ENCODE assay signal across 8 cellular contexts in the genomic region with DNA sequence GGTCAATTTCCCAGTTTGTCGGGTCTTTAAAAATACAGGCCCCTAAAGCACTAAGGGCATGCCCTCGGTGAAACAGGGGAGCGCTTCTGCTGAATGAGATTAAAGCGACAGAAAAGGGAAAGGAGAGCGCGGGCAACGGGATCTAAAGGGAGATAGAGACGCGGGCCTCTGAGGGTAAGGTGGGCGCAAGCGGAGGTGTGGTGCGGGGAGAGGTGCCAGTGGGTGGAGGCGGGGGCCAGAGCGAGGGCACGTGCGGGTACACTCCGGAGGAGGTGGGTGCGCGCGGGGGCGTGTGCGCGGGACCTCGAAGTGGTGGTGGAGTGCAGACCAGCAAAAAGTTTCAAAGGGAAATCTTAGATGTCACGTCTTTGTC. TPM values are rescaled to one million over a fixed set of nuclear protein-coding genes. Genes with fewer than 3 reads are reported as not detected.
DNase-seq lines count a peak whose midpoint lies in the region; ATAC-seq, FAIRE-seq and TF ChIP-seq lines count a peak whose summit lies in the region.

No MANE protein-coding gene starts in this region.

- TF ChIP-seq EP300 in suprapubic skin (IDR thresholded peaks at IDR 0.05), result no peak

- intact Hi-C loops in activated B cell treated with CpG ODN at 0.5 μM for 24 hours (cut with micrococcal nuclease), result loop anchor here (1.0 to 10.0 kb wide), 11 partner anchors 21 to 1170 kb away; a partner anchor contains a TSS

- peak overlapping the region; percentile 97 to 99 for H3K4me3 ChIP-seq in duodenal mucosa (ENCODE audit: low read depth in 1 of 2, low read length in 2 of 2)
- H3K4me3 ChIP-seq in mononuclear cell (ENCODE audit: low read length), result peak overlapping the region; percentile 100
- H3K4me3 ChIP-seq in suprapubic skin, result peak overlapping the region; percentile 79

- H3K9me3 Mint-ChIP-seq in activated B cell treated with CpG ODN at 0.5 μM for 24 hours, result no peaks in the 10 kb centered on the region

- H3K9me3 ChIP-seq in duodenal mucosa (ENCODE audit: control insufficient read depth in 1 of 2, low read length in 2 of 2) (no peaks in the 10 kb centered on the region), mononuclear cell (ENCODE audit: low read depth, low read length) (no peaks in the 10 kb centered on the region), suprapubic skin (no peaks in the 10 kb centered on the region)

- CTCF ChIA-PET in activated B cell treated with CpG ODN at 0.5 μM for 24 hours (lab: Charles Lee), result interaction anchor here (0.6 to 1.8 kb wide), 2 partner anchors 326 to 328 kb away, joined by 3 to 6 read pairs; a partner anchor contains a TSS

- H3K27me3 ChIP-seq in duodenal mucosa (ENCODE audit: control insufficient read depth in 1 of 2, insufficient read depth in 2 of 2, low read length in 2 of 2), result no peaks in the 10 kb centered on the region
- H3K27me3 ChIP-seq in mononuclear cell (ENCODE audit: insufficient read depth, low read length), result no peaks in the 10 kb centered on the region
- no peaks in the 10 kb centered on the region for H3K27me3 ChIP-seq in suprapubic skin

- H3K27me3 Mint-ChIP-seq in activated B cell treated with CpG ODN at 0.5 μM for 24 hours, result no peaks in the 10 kb centered on the region

- POLR2A ChIA-PET in activated B cell treated with CpG ODN at 0.5 μM for 24 hours (lab: Charles Lee), result interaction anchor here (1.0 to 2.4 kb wide), 4 partner anchors 43 to 328 kb away, joined by 4 to 34 read pairs (median 14); a partner anchor contains a TSS

- H3K9ac ChIP-seq in duodenal mucosa (ENCODE audit: low read depth in 1 of 2, low read length in 2 of 2), result peak overlapping the region; percentile 77 to 99

- H3K27ac Mint-ChIP-seq in activated B cell treated with CpG ODN at 0.5 μM for 24 hours, result peak overlapping the region; percentile 87

- H3K4me1 ChIP-seq in duodenal mucosa (ENCODE audit: control insufficient read depth in 1 of 2, insufficient read depth in 2 of 2, low read length in 2 of 2) (peaks cover 2 to 20% of the 10 kb centered on the region in 2 donors), mononuclear cell (ENCODE audit: insufficient read depth, low read length) (peaks cover 37% of the 10 kb centered on the region), suprapubic skin (peaks cover 35% of the 10 kb centered on the region)

- DNase-seq in NOMO-1 (lab: John Stamatoyannopoulos, UW; ENCODE audit: unreplicated experiment in 2 of 2) (peak; percentile 56 to 59), NOMO-1 treated with dmso at 0.1 percent for 144 hours (lab: John Stamatoyannopoulos, UW; ENCODE audit: unreplicated experiment) (no peak), activated B cell treated with CpG ODN at 0.5 μM for 24 hours (peak; percentile 48), suprapubic skin (ENCODE audit: low spot score in 2 of 2) (peak; percentile 64 to 81), D721Med (ENCODE audit: insufficient read length, low spot score) (no peak)

- peaks cover 17% of the 10 kb centered on the region for H3K36me3 Mint-ChIP-seq in activated B cell treated with CpG ODN at 0.5 μM for 24 hours (ENCODE audit: low read depth)

- no peak for TF ChIP-seq POLR2A in suprapubic skin (IDR thresholded peaks at IDR 0.05)

- ATAC-seq in HG03175 (IDR thresholded peaks at IDR 0.05; ENCODE audit: unreplicated experiment), result peak; percentile 21
- peak; percentile 32 for ATAC-seq in activated B cell treated with CpG ODN at 0.5 μM for 24 hours (ENCODE audit: low read depth)

- no peaks in the 10 kb centered on the region for H3K36me3 ChIP-seq in duodenal mucosa (ENCODE audit: control insufficient read depth in 1 of 2, insufficient read depth in 2 of 2, low read length in 2 of 2)
- H3K36me3 ChIP-seq in suprapubic skin, result no peaks in the 10 kb centered on the region

- H3K27ac ChIP-seq in duodenal mucosa (ENCODE audit: low read depth, low read length) (peak overlapping the region; percentile 83), suprapubic skin (peak overlapping the region; percentile 92)

- 2% methylated on average over 25 of the region's 25 CpGs for WGBS in suprapubic skin

- peak overlapping the region; percentile 99 for H3K4me3 Mint-ChIP-seq in activated B cell treated with CpG ODN at 0.5 μM for 24 hours

- no peak for TF ChIP-seq CTCF in activated B cell treated with CpG ODN at 0.5 μM for 24 hours (IDR thresholded peaks at IDR 0.05)
- TF ChIP-seq CTCF in suprapubic skin (IDR thresholded peaks at IDR 0.05), result no peak
- no peak for TF ChIP-seq CTCF in D721Med (IDR thresholded peaks at IDR 0.05; ENCODE audit: insufficient read depth, missing control alignments)

- FAIRE-seq in D721Med (lab: Jason Lieb, UNC), result no peak

- H3K4me1 Mint-ChIP-seq in activated B cell treated with CpG ODN at 0.5 μM for 24 hours, result peaks cover 48% of the 10 kb centered on the region

RNA-seq across cellular contexts. Expression of a gene that starts 0.8 kb away (rescaled TPM):
- 39.7 and 51.2 TPM in 2 replicates for total RNA-seq in activated B cell treated with CpG ODN at 0.5 μM for 24 hours
- 99.1 TPM for total RNA-seq in mononuclear cell
- 10 to 100 TPM; 31.9 to 69.0 (median 39.5) TPM for total RNA-seq in suprapubic skin

Comparison
In these comparisons a context has a peak if more than half of its experiments do, and no peak if none do; other contexts are left out.
1. DNase-seq: peak in NOMO-1 (2 of 2), activated B cell treated with CpG ODN at 0.5 μM for 24 hours (single experiment) and suprapubic skin (2 of 2); none in NOMO-1 treated with dmso at 0.1 percent for 144 hours (single experiment) and D721Med (single experiment).
2. Peak in every context shown above with its lines, with median percentiles within 50 percentile points of each other: H3K4me3 ChIP-seq.